In the genomic region with DNA sequence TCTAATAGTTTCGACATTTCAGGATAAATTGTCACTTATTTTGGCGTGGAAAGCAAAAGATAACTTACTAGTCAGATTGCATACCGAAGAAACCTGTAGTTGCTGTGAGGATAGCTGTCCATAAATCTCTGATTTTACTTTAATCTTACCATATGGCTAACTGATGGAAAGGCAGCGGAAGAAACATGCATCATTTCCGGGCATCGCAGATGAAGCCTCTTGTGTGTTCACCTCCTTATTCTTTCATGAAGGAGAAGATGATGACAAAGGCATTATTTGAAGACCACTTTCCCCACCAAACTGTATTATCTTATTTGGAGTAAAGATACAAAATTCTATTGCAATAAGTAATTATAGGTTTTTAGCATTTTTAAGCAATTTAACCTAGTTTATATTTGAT, we compare ENCODE assay signal across 25 cellular contexts.
"Had no signal": no experiment of that assay in that cellular context is flagged by ENCODE, and none has a peak within 500 bp of the region (broad histone marks: within the 10 kb centered on the region; RNA-seq: fewer than 3 reads in every experiment).

No MANE protein-coding gene starts in this region.

- H3K9me3 ChIP-seq: esophagus muscularis mucosa, prostate gland, right atrium auricular region, thyroid gland, vagina had no signal

- ATAC-seq: foreskin keratinocyte; gastroesophageal sphincter; heart right ventricle; left cardiac atrium; left lung; naive thymus-derived CD4-positive, alpha-beta T cell; stimulated activated effector memory CD8-positive, alpha-beta T cell treated with anti-CD3 and anti-CD28 coated beads, Interleukin-12 subunit alpha, Interleukin-12 subunit beta, amount 100 ng/mL, for 72 hours had no signal

- H2AFZ ChIP-seq: neural progenitor cell had no signal

- H3K36me3 ChIP-seq: esophagus muscularis mucosa, gastroesophageal sphincter, heart right ventricle, left lung, neural progenitor cell, prostate gland, right atrium auricular region, sigmoid colon, stomach, thyroid gland, vagina had no signal

- DNase-seq: effector memory CD4-positive, alpha-beta T cell; heart right ventricle; hippocampal formation; left cardiac atrium; left lung; mesendoderm; midbrain; naive thymus-derived CD4-positive, alpha-beta T cell; sigmoid colon; stimulated activated CD4-positive, alpha-beta T cell treated with anti-CD3 and anti-CD28 coated beads, Interleukin-2, amount 100 ng/mL, for 24 hours; stimulated activated CD4-positive, alpha-beta T cell treated with anti-CD3 and anti-CD28 coated beads, Interleukin-4, amount 100 ng/mL, for 24 hours; stimulated activated naive CD4-positive, alpha-beta T cell treated with Interleukin-2 at 50 U/mL for 16 hours; stomach; thyroid gland; trophoblast cell had no signal

- H3K9ac ChIP-seq: neural progenitor cell had no signal

- H3K4me3 Mint-ChIP-seq: dendritic cell treated with granulocyte-macrophage colony-stimulating factor and Interleukin-4, amounts not matched to agents 40 ng/mL and 50 ng/mL, for 4 days; naive thymus-derived CD4-positive, alpha-beta T cell; nephron; neural progenitor cell; stimulated activated effector memory CD8-positive, alpha-beta T cell treated with anti-CD3 and anti-CD28 coated beads, Interleukin-12 subunit alpha, Interleukin-12 subunit beta, amount 100 ng/mL, for 72 hours had no signal

- H3K27me3 Mint-ChIP-seq: dendritic cell treated with granulocyte-macrophage colony-stimulating factor and Interleukin-4, amounts not matched to agents 40 ng/mL and 50 ng/mL, for 4 days; naive thymus-derived CD4-positive, alpha-beta T cell had no signal

- H3K27me3 ChIP-seq: esophagus muscularis mucosa, foreskin keratinocyte, gastroesophageal sphincter, heart right ventricle, left lung, neural progenitor cell, right atrium auricular region, sigmoid colon, stomach, thyroid gland, vagina had no signal

- H3K4me2 ChIP-seq: neural progenitor cell had no signal

- H3K27ac ChIP-seq: esophagus muscularis mucosa, foreskin keratinocyte, gastroesophageal sphincter, heart right ventricle, left lung, neural progenitor cell, prostate gland, right atrium auricular region, sigmoid colon, stomach, thyroid gland, vagina had no signal

- H3K9me3 Mint-ChIP-seq: nephron, neural progenitor cell had no signal

- H3K4me1 ChIP-seq: esophagus muscularis mucosa, foreskin keratinocyte, gastroesophageal sphincter, heart right ventricle, left lung, prostate gland, right atrium auricular region, stomach, thyroid gland, vagina had no signal

- H3K4me3 ChIP-seq: esophagus muscularis mucosa, gastroesophageal sphincter, heart right ventricle, left lung, neural progenitor cell, prostate gland, right atrium auricular region, sigmoid colon, stomach, thyroid gland, vagina had no signal

- H3K36me3 Mint-ChIP-seq: naive thymus-derived CD4-positive, alpha-beta T cell; neural progenitor cell; stimulated activated effector memory CD8-positive, alpha-beta T cell treated with anti-CD3 and anti-CD28 coated beads, Interleukin-12 subunit alpha, Interleukin-12 subunit beta, amount 100 ng/mL, for 72 hours had no signal

- H3K4me1 Mint-ChIP-seq: naive thymus-derived CD4-positive, alpha-beta T cell; nephron; stimulated activated effector memory CD8-positive, alpha-beta T cell treated with anti-CD3 and anti-CD28 coated beads, Interleukin-12 subunit alpha, Interleukin-12 subunit beta, amount 100 ng/mL, for 72 hours had no signal

- H3K27ac Mint-ChIP-seq: dendritic cell treated with granulocyte-macrophage colony-stimulating factor and Interleukin-4, amounts not matched to agents 40 ng/mL and 50 ng/mL, for 4 days; naive thymus-derived CD4-positive, alpha-beta T cell; neural progenitor cell; stimulated activated effector memory CD8-positive, alpha-beta T cell treated with anti-CD3 and anti-CD28 coated beads, Interleukin-12 subunit alpha, Interleukin-12 subunit beta, amount 100 ng/mL, for 72 hours had no signal
